1 cellular context compared by ENCODE assay signal in the genomic region with DNA sequence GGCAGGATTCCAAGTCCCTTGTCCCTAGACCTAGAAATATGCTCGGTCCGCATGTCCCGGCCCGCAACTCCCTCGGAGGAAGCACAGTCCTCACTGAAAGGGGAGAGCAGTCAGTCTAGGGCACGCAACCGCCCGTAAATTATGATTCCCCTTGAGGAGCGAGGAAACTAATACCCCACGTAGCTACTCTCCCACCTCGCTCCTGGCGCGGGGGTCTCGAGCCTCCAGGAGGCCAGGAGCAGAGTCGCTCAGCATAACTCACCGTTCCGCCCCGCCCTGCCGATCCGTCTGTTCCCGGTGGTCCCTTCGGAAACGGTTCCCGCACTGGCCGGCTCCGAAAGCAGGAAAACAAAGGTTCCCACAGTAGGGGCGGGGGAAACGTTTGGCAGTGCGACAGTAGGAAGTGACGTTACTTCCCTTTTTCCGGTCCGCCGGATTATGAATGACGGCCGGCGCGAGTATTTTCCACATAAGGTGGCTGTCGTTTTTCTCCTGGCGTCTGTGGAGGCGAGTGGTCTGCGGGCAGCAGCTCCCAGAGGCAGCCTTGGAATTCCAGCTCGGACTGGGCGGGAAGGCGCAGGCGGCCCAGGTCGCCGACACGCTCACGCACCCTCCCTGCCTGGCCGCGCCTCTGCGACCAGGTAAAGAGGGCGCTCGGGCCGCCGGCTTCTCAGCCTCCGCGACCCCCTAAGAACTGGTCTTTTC.
TF ChIP-seq lines count a peak whose summit lies in the region.

A gene with protein sequence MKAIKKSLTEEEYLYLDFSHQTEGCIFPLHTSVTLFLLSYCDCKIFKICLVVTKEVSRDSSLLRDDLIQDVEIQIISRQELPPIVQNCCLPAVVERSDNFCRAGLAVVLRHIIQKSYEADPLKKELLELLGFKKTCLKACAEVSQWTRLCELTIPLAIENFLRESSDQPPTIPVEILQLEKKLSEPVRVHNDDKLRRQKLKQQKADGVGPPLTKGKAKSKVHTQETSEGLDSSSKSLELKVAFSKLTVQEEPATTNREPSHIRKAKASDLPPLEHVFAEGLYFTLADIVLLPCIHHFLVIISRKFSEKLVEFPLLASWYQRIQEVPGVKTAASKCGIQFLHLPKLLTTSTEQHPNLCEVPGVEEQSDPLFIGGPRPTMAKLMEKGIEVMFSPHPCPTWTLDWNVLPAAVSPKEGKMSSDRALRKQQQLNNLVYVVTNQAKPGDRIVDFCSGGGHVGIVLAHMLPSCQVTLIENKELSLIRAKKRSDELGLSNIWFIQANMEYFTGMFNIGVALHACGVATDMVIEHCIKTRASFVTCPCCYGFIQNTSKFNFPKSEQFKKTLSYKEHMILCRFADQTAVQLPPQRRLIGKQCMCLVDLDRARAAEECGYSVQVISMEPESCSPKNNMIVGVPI (plus strand): TSS at position 409 of the 705 bp plus-strand sequence. CDS start 8,830 bp downstream, outside the sequence.
A gene with protein sequence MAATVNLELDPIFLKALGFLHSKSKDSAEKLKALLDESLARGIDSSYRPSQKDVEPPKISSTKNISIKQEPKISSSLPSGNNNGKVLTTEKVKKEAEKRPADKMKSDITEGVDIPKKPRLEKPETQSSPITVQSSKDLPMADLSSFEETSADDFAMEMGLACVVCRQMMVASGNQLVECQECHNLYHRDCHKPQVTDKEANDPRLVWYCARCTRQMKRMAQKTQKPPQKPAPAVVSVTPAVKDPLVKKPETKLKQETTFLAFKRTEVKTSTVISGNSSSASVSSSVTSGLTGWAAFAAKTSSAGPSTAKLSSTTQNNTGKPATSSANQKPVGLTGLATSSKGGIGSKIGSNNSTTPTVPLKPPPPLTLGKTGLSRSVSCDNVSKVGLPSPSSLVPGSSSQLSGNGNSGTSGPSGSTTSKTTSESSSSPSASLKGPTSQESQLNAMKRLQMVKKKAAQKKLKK (minus strand): TSS at position 314 of the 705 bp plus-strand sequence. CDS start 8,684 bp downstream, outside the sequence.

TF ChIP-seq in HepG2, 621 proteins besides CTCF, POLR2A, EP300 and RAD21 (continued from another document and continues in another):
- TF ChIP-seq, protein P1, sequence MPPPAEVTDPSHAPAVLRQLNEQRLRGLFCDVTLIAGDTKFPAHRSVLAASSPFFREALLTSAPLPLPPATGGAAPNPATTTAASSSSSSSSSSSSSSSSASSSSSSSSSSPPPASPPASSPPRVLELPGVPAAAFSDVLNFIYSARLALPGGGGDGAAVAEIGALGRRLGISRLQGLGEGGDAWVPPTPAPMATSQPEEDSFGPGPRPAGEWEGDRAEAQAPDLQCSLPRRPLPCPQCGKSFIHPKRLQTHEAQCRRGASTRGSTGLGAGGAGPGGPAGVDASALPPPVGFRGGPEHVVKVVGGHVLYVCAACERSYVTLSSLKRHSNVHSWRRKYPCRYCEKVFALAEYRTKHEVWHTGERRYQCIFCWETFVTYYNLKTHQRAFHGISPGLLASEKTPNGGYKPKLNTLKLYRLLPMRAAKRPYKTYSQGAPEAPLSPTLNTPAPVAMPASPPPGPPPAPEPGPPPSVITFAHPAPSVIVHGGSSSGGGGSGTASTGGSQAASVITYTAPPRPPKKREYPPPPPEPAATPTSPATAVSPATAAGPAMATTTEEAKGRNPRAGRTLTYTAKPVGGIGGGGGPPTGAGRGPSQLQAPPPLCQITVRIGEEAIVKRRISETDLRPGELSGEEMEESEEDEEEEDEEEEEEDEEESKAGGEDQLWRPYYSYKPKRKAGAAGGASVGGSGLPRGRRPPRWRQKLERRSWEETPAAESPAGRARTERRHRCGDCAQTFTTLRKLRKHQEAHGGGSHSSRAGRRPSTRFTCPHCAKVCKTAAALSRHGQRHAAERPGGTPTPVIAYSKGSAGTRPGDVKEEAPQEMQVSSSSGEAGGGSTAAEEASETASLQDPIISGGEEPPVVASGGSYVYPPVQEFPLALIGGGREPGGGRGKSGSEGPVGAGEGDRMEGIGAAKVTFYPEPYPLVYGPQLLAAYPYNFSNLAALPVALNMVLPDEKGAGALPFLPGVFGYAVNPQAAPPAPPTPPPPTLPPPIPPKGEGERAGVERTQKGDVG (CRISPR knock-in tag; IDR thresholded peaks at IDR 0.05; ENCODE audit: borderline replicate concordance) = peak; percentile 72; the same call in 1 of the 2 replicates
- TF ChIP-seq TOPORS (CRISPR knock-in tag; IDR thresholded peaks at IDR 0.05) (peak; percentile 98), NCOR1 (IDR thresholded peaks at IDR 0.05; ENCODE audit: borderline replicate concordance, low read length) (peak; percentile 66; the same call in 1 of the 2 replicates), ZNF720 (CRISPR knock-in tag; IDR thresholded peaks at IDR 0.05) (peak; percentile 91; the same call in 1 of the 2 replicates), TAF15 (IDR thresholded peaks at IDR 0.05; ENCODE audit: low read depth, low read length, poor library complexity, severe bottlenecking) (no peak), ATF7-NPFF (CRISPR knock-in tag; IDR thresholded peaks at IDR 0.05; ENCODE audit: low read depth) (peak; percentile 90), RARG (CRISPR knock-in tag; IDR thresholded peaks at IDR 0.05; ENCODE audit: low read depth) (0 out of 2 replicates have a peak, but pooled peaks have one; percentile 62), TOE1 (CRISPR knock-in tag; IDR thresholded peaks at IDR 0.05) (peak; percentile 99), SKI (IDR thresholded peaks at IDR 0.05; ENCODE audit: partially characterized antibody) (peak; percentile 77), KLF6 (CRISPR knock-in tag; IDR thresholded peaks at IDR 0.05) (peak; percentile 93; the same call in 1 of the 2 replicates), ZFYVE20 (CRISPR knock-in tag; IDR thresholded peaks at IDR 0.05; ENCODE audit: borderline replicate concordance, low read depth) (0 out of 2 replicates have a peak, but pooled peaks have one; percentile 23), STAT6 (CRISPR knock-in tag; IDR thresholded peaks at IDR 0.05; ENCODE audit: borderline replicate concordance) (no peak), ZNF777 (CRISPR knock-in tag; IDR thresholded peaks at IDR 0.05) (0 out of 2 replicates have a peak, but pooled peaks have one; percentile 51), ZFP36 (IDR thresholded peaks at IDR 0.05; ENCODE audit: borderline replicate concordance, low read depth, low read length, partially characterized antibody) (peak; percentile 44), FOSL2 (CRISPR knock-in tag; IDR thresholded peaks at IDR 0.05) (peak; percentile 74), ZNF709 (CRISPR knock-in tag; IDR thresholded peaks at IDR 0.05) (peak; percentile 87; the same call in 1 of the 2 replicates), PHF8 (CRISPR knock-in tag; IDR thresholded peaks at IDR 0.05) (peak; percentile 98), ADNP (CRISPR knock-in tag; IDR thresholded peaks at IDR 0.05) (no peak), NCOA2 (CRISPR knock-in tag; IDR thresholded peaks at IDR 0.05) (peak; percentile 82), HMG20B (CRISPR knock-in tag; conservative IDR thresholded peaks at IDR 0.05) (peak; percentile 94), ZNF746 (CRISPR knock-in tag; IDR thresholded peaks at IDR 0.05) (peak; percentile 62; the same call in 1 of the 2 replicates), SALL2 (CRISPR knock-in tag; IDR thresholded peaks at IDR 0.05) (peak; percentile 87), ZNF354B (CRISPR knock-in tag; IDR thresholded peaks at IDR 0.05) (peak; percentile 94; the same call in 1 of the 2 replicates), GPN1 (CRISPR knock-in tag; IDR thresholded peaks at IDR 0.05; ENCODE audit: borderline replicate concordance) (no peak), FOXO1 (CRISPR knock-in tag; IDR thresholded peaks at IDR 0.05) (peak; percentile 91), TP53 (CRISPR knock-in tag; conservative IDR thresholded peaks at IDR 0.05) (no peak; the same call in 1 of the 2 replicates), ZNF30 (CRISPR knock-in tag; IDR thresholded peaks at IDR 0.05) (0 out of 2 replicates have a peak, but pooled peaks have one; percentile 62), ZNF773 (CRISPR knock-in tag; IDR thresholded peaks at IDR 0.05; ENCODE audit: borderline replicate concordance) (no peak), RFX5 (IDR thresholded peaks at IDR 0.05; ENCODE audit: low read depth, low read length) (peak; percentile 62; the same call in 1 of the 2 replicates), HIC2 (CRISPR knock-in tag; IDR thresholded peaks at IDR 0.05; ENCODE audit: low read depth) (peak; percentile 39; the same call in 1 of the 2 replicates), ARHGAP35 (CRISPR knock-in tag; IDR thresholded peaks at IDR 0.05; ENCODE audit: borderline replicate concordance) (peak; percentile 83)
- TF ChIP-seq, protein P2, sequence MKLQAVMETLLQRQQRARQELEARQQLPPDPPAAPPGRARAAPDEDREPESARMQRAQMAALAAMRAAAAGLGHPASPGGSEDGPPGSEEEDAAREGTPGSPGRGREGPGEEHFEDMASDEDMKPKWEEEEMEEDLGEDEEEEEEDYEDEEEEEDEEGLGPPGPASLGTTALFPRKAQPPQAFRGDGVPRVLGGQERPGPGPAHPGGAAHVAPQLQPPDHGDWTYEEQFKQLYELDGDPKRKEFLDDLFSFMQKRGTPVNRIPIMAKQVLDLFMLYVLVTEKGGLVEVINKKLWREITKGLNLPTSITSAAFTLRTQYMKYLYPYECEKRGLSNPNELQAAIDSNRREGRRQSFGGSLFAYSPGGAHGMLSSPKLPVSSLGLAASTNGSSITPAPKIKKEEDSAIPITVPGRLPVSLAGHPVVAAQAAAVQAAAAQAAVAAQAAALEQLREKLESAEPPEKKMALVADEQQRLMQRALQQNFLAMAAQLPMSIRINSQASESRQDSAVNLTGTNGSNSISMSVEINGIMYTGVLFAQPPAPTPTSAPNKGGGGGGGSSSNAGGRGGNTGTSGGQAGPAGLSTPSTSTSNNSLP (IDR thresholded peaks at IDR 0.05; ENCODE audit: low read depth, low read length) = peak; percentile 53; the same call in 1 of the 2 replicates
- TF ChIP-seq, protein P3, sequence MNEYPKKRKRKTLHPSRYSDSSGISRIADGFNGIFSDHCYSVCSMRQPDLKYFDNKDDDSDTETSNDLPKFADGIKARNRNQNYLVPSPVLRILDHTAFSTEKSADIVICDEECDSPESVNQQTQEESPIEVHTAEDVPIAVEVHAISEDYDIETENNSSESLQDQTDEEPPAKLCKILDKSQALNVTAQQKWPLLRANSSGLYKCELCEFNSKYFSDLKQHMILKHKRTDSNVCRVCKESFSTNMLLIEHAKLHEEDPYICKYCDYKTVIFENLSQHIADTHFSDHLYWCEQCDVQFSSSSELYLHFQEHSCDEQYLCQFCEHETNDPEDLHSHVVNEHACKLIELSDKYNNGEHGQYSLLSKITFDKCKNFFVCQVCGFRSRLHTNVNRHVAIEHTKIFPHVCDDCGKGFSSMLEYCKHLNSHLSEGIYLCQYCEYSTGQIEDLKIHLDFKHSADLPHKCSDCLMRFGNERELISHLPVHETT (CRISPR knock-in tag; conservative IDR thresholded peaks at IDR 0.05) = peak; percentile 100
- TF ChIP-seq, protein P4, sequence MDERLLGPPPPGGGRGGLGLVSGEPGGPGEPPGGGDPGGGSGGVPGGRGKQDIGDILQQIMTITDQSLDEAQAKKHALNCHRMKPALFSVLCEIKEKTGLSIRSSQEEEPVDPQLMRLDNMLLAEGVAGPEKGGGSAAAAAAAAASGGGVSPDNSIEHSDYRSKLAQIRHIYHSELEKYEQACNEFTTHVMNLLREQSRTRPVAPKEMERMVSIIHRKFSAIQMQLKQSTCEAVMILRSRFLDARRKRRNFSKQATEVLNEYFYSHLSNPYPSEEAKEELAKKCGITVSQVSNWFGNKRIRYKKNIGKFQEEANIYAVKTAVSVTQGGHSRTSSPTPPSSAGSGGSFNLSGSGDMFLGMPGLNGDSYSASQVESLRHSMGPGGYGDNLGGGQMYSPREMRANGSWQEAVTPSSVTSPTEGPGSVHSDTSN (CRISPR knock-in tag; IDR thresholded peaks at IDR 0.05) = no peak; the same call in 1 of the 2 replicates
- TF ChIP-seq, protein P5, sequence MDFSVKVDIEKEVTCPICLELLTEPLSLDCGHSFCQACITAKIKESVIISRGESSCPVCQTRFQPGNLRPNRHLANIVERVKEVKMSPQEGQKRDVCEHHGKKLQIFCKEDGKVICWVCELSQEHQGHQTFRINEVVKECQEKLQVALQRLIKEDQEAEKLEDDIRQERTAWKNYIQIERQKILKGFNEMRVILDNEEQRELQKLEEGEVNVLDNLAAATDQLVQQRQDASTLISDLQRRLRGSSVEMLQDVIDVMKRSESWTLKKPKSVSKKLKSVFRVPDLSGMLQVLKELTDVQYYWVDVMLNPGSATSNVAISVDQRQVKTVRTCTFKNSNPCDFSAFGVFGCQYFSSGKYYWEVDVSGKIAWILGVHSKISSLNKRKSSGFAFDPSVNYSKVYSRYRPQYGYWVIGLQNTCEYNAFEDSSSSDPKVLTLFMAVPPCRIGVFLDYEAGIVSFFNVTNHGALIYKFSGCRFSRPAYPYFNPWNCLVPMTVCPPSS (IDR thresholded peaks at IDR 0.05) = no peak
